ENCODE assay signal across 25 cellular contexts in genomic region chr3:127829537-127829936, GRCh38. TPM values are rescaled to one million over a fixed set of nuclear protein-coding genes. Genes with fewer than 3 reads are reported as not detected.
"Had no signal": no experiment of that assay in that cellular context is flagged by ENCODE, and none has a peak within 500 bp of the region (broad histone marks: within the 10 kb centered on the region; RNA-seq: fewer than 3 reads in every experiment).

No MANE protein-coding gene starts in this region.

- H3K27ac ChIP-seq: ascending aorta, dorsolateral prefrontal cortex, esophagus squamous epithelium, gastrocnemius medialis, left lung, upper lobe of right lung had no signal

- H3K4me3 Mint-ChIP-seq: activated CD4-positive, alpha-beta memory T cell treated with anti-CD3 and anti-CD28 coated beads, Interleukin-2, amount 10 ng/mL, durations not matched to agents 7 days and 5 days; activated naive CD4-positive, alpha-beta T cell treated with anti-CD3 and anti-CD28 coated beads, Interleukin-2, amount 50 U/mL, for 24 hours; central memory CD8-positive, alpha-beta T cell; effector memory CD8-positive, alpha-beta T cell; naive thymus-derived CD4-positive, alpha-beta T cell; neural crest cell; T-helper 17 cell had no signal

- H3K9me3 ChIP-seq: upper lobe of right lung had no signal

- ATAC-seq: effector memory CD8-positive, alpha-beta T cell; gastrocnemius medialis; left lung; naive thymus-derived CD4-positive, alpha-beta T cell; stimulated activated naive CD8-positive, alpha-beta T cell treated with anti-CD3 and anti-CD28 coated beads, Interleukin-15, Interleukin-2, amounts not matched to agents 100 U/mL and 50 U/mL, for 24 hours; T-helper 17 cell; upper lobe of right lung had no signal

- H3K27ac Mint-ChIP-seq: activated CD4-positive, alpha-beta memory T cell treated with anti-CD3 and anti-CD28 coated beads, Interleukin-2, amount 10 ng/mL, durations not matched to agents 7 days and 5 days; activated naive CD4-positive, alpha-beta T cell treated with anti-CD3 and anti-CD28 coated beads, Interleukin-2, amount 50 U/mL, for 24 hours; effector memory CD8-positive, alpha-beta T cell; naive thymus-derived CD4-positive, alpha-beta T cell; T-helper 17 cell had no signal

- H3K4me1 ChIP-seq: ascending aorta, gastrocnemius medialis, left lung, upper lobe of right lung had no signal

- H3K4me3 ChIP-seq: ascending aorta, dorsolateral prefrontal cortex, esophagus squamous epithelium, gastrocnemius medialis, left lung, lung, upper lobe of right lung had no signal

- H3K27me3 ChIP-seq: ascending aorta, dorsolateral prefrontal cortex, esophagus squamous epithelium, gastrocnemius medialis, left lung, upper lobe of right lung had no signal

- FAIRE-seq: colon had no signal

- H3K4me1 Mint-ChIP-seq: activated naive CD4-positive, alpha-beta T cell treated with anti-CD3 and anti-CD28 coated beads, Interleukin-2, amount 50 U/mL, for 24 hours; central memory CD8-positive, alpha-beta T cell; neural crest cell; T-helper 17 cell had no signal

- DNase-seq: activated CD4-positive, alpha-beta memory T cell treated with anti-CD3 and anti-CD28 coated beads, Interleukin-2, amount 10 ng/mL, durations not matched to agents 7 days and 5 days; activated CD4-positive, alpha-beta T cell treated with anti-CD3 and anti-CD28 coated beads for 48 hours; activated CD4-positive, CD25-positive, alpha-beta regulatory T cell; activated gamma-delta T cell treated with Interleukin-2 at 50 U/mL for 16 hours; activated T-cell treated with anti-CD3 and anti-CD28 coated beads for 4 hours; dorsolateral prefrontal cortex; effector memory CD8-positive, alpha-beta T cell; esophagus squamous epithelium; gastrocnemius medialis; hippocampal formation; kidney glomerular epithelial cell; left lung; naive thymus-derived CD4-positive, alpha-beta T cell; occipital lobe; posterior cingulate gyrus; stimulated activated CD4-positive, alpha-beta T cell treated with anti-CD3 and anti-CD28 coated beads, Interleukin-4, amount 100 ng/mL, for 1 hour; stimulated activated naive CD8-positive, alpha-beta T cell treated with anti-CD3 and anti-CD28 coated beads, Interleukin-15, Interleukin-2, amounts not matched to agents 100 U/mL and 50 U/mL, for 24 hours; T-helper 17 cell; upper lobe of right lung had no signal

- H3K36me3 ChIP-seq: ascending aorta, esophagus squamous epithelium, gastrocnemius medialis, left lung, upper lobe of right lung had no signal

RNA-seq across cellular contexts. Expression of gene MGLL, which starts 7.2 kb away (rescaled TPM):
- polyA plus RNA-seq: naive thymus-derived CD4-positive, alpha-beta T cell had no signal
